ENCODE assay signal across 12 cellular contexts in genomic region chr7:152512711-152513110, GRCh38.
DNase-seq lines count a peak whose midpoint lies in the region; ATAC-seq and TF ChIP-seq lines count a peak whose summit lies in the region.
"Had no signal": no experiment of that assay in that cellular context is flagged by ENCODE, and none has a peak within 500 bp of the region (broad histone marks: within the 10 kb centered on the region; RNA-seq: fewer than 3 reads in every experiment).

No MANE protein-coding gene starts in this region.

- peak; percentile 90 for ATAC-seq in activated CD8-positive, alpha-beta T cell treated with anti-CD3 and anti-CD28 coated beads for 36 hours
- ATAC-seq in natural killer cell: peak in 2 of 3 donors; percentile 61 to 63
- ATAC-seq: A549 had no signal

- no peaks in the 10 kb centered on the region for H3K27me3 Mint-ChIP-seq in activated CD8-positive, alpha-beta T cell treated with anti-CD3 and anti-CD28 coated beads for 36 hours
- no peaks in the 10 kb centered on the region for H3K27me3 Mint-ChIP-seq in natural killer cell (ENCODE audit: low read depth in 2 of 2)
- H3K27me3 Mint-ChIP-seq: type B pancreatic cell had no signal

- intact Hi-C loops in activated CD8-positive, alpha-beta T cell treated with anti-CD3 and anti-CD28 coated beads for 36 hours (cut with micrococcal nuclease): no loop called here
- intact Hi-C loops in natural killer cell (cut with micrococcal nuclease): no loop called here

- POLR2A ChIA-PET in activated CD8-positive, alpha-beta T cell treated with anti-CD3 and anti-CD28 coated beads for 36 hours (lab: Charles Lee): no interaction called here

- H3K9me3 Mint-ChIP-seq in activated CD8-positive, alpha-beta T cell treated with anti-CD3 and anti-CD28 coated beads for 36 hours: no peaks in the 10 kb centered on the region
- H3K9me3 Mint-ChIP-seq in natural killer cell: no peaks in the 10 kb centered on the region
- H3K9me3 Mint-ChIP-seq: type B pancreatic cell had no signal

- no peak for TF ChIP-seq CTCF in activated CD8-positive, alpha-beta T cell treated with anti-CD3 and anti-CD28 coated beads for 36 hours (IDR thresholded peaks at IDR 0.05)
- TF ChIP-seq CTCF in natural killer cell (IDR thresholded peaks at IDR 0.05): no peak

- CTCF ChIA-PET in activated CD8-positive, alpha-beta T cell treated with anti-CD3 and anti-CD28 coated beads for 36 hours (lab: Charles Lee): no interaction called here

- peaks cover 7% of the 10 kb centered on the region for H3K4me1 Mint-ChIP-seq in activated CD8-positive, alpha-beta T cell treated with anti-CD3 and anti-CD28 coated beads for 36 hours (ENCODE audit: low read depth)
- H3K4me1 Mint-ChIP-seq in natural killer cell: peaks cover 0 to 6% of the 10 kb centered on the region in 2 donors

- H3K4me3 Mint-ChIP-seq in activated CD8-positive, alpha-beta T cell treated with anti-CD3 and anti-CD28 coated beads for 36 hours: peak overlapping the region; percentile 48
- peak overlapping the region; percentile 83 for H3K4me3 Mint-ChIP-seq in natural killer cell
- H3K4me3 Mint-ChIP-seq: type B pancreatic cell had no signal

- no peaks in the 10 kb centered on the region for H3K36me3 Mint-ChIP-seq in activated CD8-positive, alpha-beta T cell treated with anti-CD3 and anti-CD28 coated beads for 36 hours (ENCODE audit: low read depth)
- no peaks in the 10 kb centered on the region for H3K36me3 Mint-ChIP-seq in natural killer cell
- H3K36me3 Mint-ChIP-seq: type B pancreatic cell had no signal

- H3K27ac Mint-ChIP-seq in activated CD8-positive, alpha-beta T cell treated with anti-CD3 and anti-CD28 coated beads for 36 hours: no peak overlapping the region
- peak overlapping the region in 1 of 2 donors; percentile 63 for H3K27ac Mint-ChIP-seq in natural killer cell
- H3K27ac Mint-ChIP-seq: type B pancreatic cell had no signal

- peak; percentile 17 for DNase-seq in NOMO-1 treated with DMSO at 0.1 percent for 48 hours (lab: John Stamatoyannopoulos, UW; ENCODE audit: unreplicated experiment)
- no peak for DNase-seq in NOMO-1 treated with dmso at 0.1 percent for 144 hours (lab: John Stamatoyannopoulos, UW; ENCODE audit: unreplicated experiment)
- peak; percentile 44 to 62 for DNase-seq in Kasumi-1 (lab: John Stamatoyannopoulos, UW)
- peak; percentile 11 for DNase-seq in activated CD8-positive, alpha-beta T cell treated with anti-CD3 and anti-CD28 coated beads for 36 hours
- no peak for DNase-seq in natural killer cell
- DNase-seq in NCI-H187 (lab: John Stamatoyannopoulos, UW): no peak
- no peak for DNase-seq in superior temporal gyrus (ENCODE audit: extremely low spot score)
- no peak for DNase-seq in NCI-H1105 (lab: John Stamatoyannopoulos, UW)
- DNase-seq: head of caudate nucleus, NCI-H446 treated with DMSO at 0.1 percent for 48 hours had no signal

Comparison
In these comparisons a context has a peak if more than half of its experiments do, and no peak if none do; other contexts are left out.
1. DNase-seq: peak in NOMO-1 treated with DMSO at 0.1 percent for 48 hours (single experiment), Kasumi-1 (2 of 2) and activated CD8-positive, alpha-beta T cell treated with anti-CD3 and anti-CD28 coated beads for 36 hours (single experiment); none in NOMO-1 treated with dmso at 0.1 percent for 144 hours (single experiment), natural killer cell (single experiment), NCI-H187 (0 of 2), superior temporal gyrus (single experiment) and NCI-H1105 (single experiment).